Comparison of ENCODE assay signal across 1 cellular context in the genomic region with DNA sequence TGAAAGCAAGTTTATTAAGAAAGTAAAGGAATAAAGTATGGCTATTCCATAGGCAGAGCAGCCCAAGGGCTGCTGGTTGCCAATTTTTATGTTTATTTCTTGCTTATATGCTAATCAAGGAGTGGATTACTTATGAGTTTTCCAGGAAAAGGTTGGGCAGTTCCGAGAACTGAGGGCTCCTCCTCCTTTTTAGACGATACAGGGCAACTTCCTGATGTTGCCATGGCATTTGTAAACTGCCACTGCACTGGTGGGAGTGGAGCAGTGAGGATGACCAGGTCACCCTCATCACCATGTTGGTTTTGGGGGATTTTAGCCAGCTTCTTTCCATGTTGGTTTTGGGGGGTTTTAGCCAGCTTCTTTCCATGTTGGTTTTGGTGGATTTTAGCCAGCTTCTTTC.
A peak's percentile ranks its signal among the peaks of the same experiment; 100 is the strongest.
TF ChIP-seq lines count a peak whose summit lies in the region.

No MANE protein-coding gene starts in this region.

TF ChIP-seq in K562, 482 proteins besides CTCF, POLR2A, EP300 and RAD21 (continues in another document):
- TF ChIP-seq CXXC5 (CRISPR knock-in tag; IDR thresholded peaks at IDR 0.05): 0 out of 2 replicates have a peak, but pooled peaks have one; percentile 16
- no peak for TF ChIP-seq ZNF134 (CRISPR knock-in tag; conservative IDR thresholded peaks at IDR 0.05)
- TF ChIP-seq HCFC1 (IDR thresholded peaks at IDR 0.05; ENCODE audit: low read depth, low read length): no peak
- TF ChIP-seq, protein P1, sequence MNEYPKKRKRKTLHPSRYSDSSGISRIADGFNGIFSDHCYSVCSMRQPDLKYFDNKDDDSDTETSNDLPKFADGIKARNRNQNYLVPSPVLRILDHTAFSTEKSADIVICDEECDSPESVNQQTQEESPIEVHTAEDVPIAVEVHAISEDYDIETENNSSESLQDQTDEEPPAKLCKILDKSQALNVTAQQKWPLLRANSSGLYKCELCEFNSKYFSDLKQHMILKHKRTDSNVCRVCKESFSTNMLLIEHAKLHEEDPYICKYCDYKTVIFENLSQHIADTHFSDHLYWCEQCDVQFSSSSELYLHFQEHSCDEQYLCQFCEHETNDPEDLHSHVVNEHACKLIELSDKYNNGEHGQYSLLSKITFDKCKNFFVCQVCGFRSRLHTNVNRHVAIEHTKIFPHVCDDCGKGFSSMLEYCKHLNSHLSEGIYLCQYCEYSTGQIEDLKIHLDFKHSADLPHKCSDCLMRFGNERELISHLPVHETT (CRISPR knock-in tag; conservative IDR thresholded peaks at IDR 0.05 in 1 of 2, IDR thresholded peaks at IDR 0.05 in 1 of 2): peak in 1 of 2 experiments; percentile 61; a peak in 1 of 4 replicates
- TF ChIP-seq, protein P2, sequence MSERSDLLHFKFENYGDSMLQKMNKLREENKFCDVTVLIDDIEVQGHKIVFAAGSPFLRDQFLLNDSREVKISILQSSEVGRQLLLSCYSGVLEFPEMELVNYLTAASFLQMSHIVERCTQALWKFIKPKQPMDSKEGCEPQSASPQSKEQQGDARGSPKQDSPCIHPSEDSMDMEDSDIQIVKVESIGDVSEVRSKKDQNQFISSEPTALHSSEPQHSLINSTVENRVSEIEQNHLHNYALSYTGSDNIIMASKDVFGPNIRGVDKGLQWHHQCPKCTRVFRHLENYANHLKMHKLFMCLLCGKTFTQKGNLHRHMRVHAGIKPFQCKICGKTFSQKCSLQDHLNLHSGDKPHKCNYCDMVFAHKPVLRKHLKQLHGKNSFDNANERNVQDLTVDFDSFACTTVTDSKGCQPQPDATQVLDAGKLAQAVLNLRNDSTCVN (CRISPR knock-in tag; IDR thresholded peaks at IDR 0.05): no peak
- no peak for TF ChIP-seq MCM2 (IDR thresholded peaks at IDR 0.05; ENCODE audit: low read depth)
- no peak for TF ChIP-seq ZNF707 (CRISPR knock-in tag; conservative IDR thresholded peaks at IDR 0.05)
- no peak for TF ChIP-seq ZNF445 (CRISPR knock-in tag; IDR thresholded peaks at IDR 0.05; ENCODE audit: low read depth)
- no peak for TF ChIP-seq ETV5 (CRISPR knock-in tag; IDR thresholded peaks at IDR 0.05; ENCODE audit: low read depth)
- TF ChIP-seq EGR1 (conservative IDR thresholded peaks at IDR 0.05): no peak
- TF ChIP-seq CHCHD3 (CRISPR knock-in tag; IDR thresholded peaks at IDR 0.05): no peak
- no peak for TF ChIP-seq JUNB (CRISPR knock-in tag; conservative IDR thresholded peaks at IDR 0.05)
- TF ChIP-seq CC2D1A (IDR thresholded peaks at IDR 0.05): peak; percentile 87; the same call in 1 of the 2 replicates
- peak; percentile 48 for TF ChIP-seq DPF2 (IDR thresholded peaks at IDR 0.05)
- TF ChIP-seq TBL1XR1 (IDR thresholded peaks at IDR 0.05; ENCODE audit: low read length in 2 of 2): no peak
- no peak for TF ChIP-seq ZC3H11A (IDR thresholded peaks at IDR 0.05; ENCODE audit: low read depth, low read length)
- no peak for TF ChIP-seq L3MBTL2 (IDR thresholded peaks at IDR 0.05)
- TF ChIP-seq, protein P3, sequence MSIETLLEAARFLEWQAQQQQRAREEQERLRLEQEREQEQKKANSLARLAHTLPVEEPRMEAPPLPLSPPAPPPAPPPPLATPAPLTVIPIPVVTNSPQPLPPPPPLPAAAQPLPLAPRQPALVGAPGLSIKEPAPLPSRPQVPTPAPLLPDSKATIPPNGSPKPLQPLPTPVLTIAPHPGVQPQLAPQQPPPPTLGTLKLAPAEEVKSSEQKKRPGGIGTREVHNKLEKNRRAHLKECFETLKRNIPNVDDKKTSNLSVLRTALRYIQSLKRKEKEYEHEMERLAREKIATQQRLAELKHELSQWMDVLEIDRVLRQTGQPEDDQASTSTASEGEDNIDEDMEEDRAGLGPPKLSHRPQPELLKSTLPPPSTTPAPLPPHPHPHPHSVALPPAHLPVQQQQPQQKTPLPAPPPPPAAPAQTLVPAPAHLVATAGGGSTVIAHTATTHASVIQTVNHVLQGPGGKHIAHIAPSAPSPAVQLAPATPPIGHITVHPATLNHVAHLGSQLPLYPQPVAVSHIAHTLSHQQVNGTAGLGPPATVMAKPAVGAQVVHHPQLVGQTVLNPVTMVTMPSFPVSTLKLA (conservative IDR thresholded peaks at IDR 0.05): 0 out of 4 replicates have a peak, but pooled peaks of 1 of the 2 experiments have one; percentile 19
- TF ChIP-seq BDP1 (IDR thresholded peaks at IDR 0.05; ENCODE audit: insufficient read depth, insufficient read length): no peak
- TF ChIP-seq RFX1 (IDR thresholded peaks at IDR 0.05): peak; percentile 42
- TF ChIP-seq, protein P4, sequence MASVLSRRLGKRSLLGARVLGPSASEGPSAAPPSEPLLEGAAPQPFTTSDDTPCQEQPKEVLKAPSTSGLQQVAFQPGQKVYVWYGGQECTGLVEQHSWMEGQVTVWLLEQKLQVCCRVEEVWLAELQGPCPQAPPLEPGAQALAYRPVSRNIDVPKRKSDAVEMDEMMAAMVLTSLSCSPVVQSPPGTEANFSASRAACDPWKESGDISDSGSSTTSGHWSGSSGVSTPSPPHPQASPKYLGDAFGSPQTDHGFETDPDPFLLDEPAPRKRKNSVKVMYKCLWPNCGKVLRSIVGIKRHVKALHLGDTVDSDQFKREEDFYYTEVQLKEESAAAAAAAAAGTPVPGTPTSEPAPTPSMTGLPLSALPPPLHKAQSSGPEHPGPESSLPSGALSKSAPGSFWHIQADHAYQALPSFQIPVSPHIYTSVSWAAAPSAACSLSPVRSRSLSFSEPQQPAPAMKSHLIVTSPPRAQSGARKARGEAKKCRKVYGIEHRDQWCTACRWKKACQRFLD (CRISPR knock-in tag; IDR thresholded peaks at IDR 0.05): 0 out of 2 replicates have a peak, but pooled peaks have one; percentile 43
- TF ChIP-seq, protein P5, sequence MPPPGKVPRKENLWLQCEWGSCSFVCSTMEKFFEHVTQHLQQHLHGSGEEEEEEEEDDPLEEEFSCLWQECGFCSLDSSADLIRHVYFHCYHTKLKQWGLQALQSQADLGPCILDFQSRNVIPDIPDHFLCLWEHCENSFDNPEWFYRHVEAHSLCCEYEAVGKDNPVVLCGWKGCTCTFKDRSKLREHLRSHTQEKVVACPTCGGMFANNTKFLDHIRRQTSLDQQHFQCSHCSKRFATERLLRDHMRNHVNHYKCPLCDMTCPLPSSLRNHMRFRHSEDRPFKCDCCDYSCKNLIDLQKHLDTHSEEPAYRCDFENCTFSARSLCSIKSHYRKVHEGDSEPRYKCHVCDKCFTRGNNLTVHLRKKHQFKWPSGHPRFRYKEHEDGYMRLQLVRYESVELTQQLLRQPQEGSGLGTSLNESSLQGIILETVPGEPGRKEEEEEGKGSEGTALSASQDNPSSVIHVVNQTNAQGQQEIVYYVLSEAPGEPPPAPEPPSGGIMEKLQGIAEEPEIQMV (tag; conservative IDR thresholded peaks at IDR 0.05; ENCODE audit: low read depth): no peak
- no peak for TF ChIP-seq SRSF7 (optimal IDR thresholded peaks at IDR 0.05; ENCODE audit: low read depth, low read length)
- no peak for TF ChIP-seq ARHGAP35 (IDR thresholded peaks at IDR 0.05; ENCODE audit: partially characterized antibody)
- no peak for TF ChIP-seq JUN (IDR thresholded peaks at IDR 0.05; ENCODE audit: borderline replicate concordance, low read depth, low read length)
- TF ChIP-seq JUN (CRISPR knock-in tag; IDR thresholded peaks at IDR 0.05; ENCODE audit: borderline replicate concordance): no peak
- no peak for TF ChIP-seq TBP (optimal IDR thresholded peaks at IDR 0.05; ENCODE audit: low read depth, low read length)
- TF ChIP-seq ZNF699 (CRISPR knock-in tag; IDR thresholded peaks at IDR 0.05; ENCODE audit: insufficient replicate concordance): no peak
- no peak for TF ChIP-seq ZNF408 (CRISPR knock-in tag; IDR thresholded peaks at IDR 0.05; ENCODE audit: low read depth)
- TF ChIP-seq, protein P6, sequence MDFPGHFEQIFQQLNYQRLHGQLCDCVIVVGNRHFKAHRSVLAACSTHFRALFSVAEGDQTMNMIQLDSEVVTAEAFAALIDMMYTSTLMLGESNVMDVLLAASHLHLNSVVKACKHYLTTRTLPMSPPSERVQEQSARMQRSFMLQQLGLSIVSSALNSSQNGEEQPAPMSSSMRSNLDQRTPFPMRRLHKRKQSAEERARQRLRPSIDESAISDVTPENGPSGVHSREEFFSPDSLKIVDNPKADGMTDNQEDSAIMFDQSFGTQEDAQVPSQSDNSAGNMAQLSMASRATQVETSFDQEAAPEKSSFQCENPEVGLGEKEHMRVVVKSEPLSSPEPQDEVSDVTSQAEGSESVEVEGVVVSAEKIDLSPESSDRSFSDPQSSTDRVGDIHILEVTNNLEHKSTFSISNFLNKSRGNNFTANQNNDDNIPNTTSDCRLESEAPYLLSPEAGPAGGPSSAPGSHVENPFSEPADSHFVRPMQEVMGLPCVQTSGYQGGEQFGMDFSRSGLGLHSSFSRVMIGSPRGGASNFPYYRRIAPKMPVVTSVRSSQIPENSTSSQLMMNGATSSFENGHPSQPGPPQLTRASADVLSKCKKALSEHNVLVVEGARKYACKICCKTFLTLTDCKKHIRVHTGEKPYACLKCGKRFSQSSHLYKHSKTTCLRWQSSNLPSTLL (IDR thresholded peaks at IDR 0.05): peak; percentile 75
- TF ChIP-seq, protein P7, sequence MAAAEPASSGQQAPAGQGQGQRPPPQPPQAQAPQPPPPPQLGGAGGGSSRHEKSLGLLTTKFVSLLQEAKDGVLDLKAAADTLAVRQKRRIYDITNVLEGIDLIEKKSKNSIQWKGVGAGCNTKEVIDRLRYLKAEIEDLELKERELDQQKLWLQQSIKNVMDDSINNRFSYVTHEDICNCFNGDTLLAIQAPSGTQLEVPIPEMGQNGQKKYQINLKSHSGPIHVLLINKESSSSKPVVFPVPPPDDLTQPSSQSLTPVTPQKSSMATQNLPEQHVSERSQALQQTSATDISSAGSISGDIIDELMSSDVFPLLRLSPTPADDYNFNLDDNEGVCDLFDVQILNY (CRISPR knock-in tag; IDR thresholded peaks at IDR 0.05): no peak
- no peak for TF ChIP-seq MXI1 (IDR thresholded peaks at IDR 0.05; ENCODE audit: low read depth, low read length)
- TF ChIP-seq, protein P8, sequence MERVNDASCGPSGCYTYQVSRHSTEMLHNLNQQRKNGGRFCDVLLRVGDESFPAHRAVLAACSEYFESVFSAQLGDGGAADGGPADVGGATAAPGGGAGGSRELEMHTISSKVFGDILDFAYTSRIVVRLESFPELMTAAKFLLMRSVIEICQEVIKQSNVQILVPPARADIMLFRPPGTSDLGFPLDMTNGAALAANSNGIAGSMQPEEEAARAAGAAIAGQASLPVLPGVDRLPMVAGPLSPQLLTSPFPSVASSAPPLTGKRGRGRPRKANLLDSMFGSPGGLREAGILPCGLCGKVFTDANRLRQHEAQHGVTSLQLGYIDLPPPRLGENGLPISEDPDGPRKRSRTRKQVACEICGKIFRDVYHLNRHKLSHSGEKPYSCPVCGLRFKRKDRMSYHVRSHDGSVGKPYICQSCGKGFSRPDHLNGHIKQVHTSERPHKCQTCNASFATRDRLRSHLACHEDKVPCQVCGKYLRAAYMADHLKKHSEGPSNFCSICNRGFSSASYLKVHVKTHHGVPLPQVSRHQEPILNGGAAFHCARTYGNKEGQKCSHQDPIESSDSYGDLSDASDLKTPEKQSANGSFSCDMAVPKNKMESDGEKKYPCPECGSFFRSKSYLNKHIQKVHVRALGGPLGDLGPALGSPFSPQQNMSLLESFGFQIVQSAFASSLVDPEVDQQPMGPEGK (CRISPR knock-in tag; IDR thresholded peaks at IDR 0.05; ENCODE audit: borderline replicate concordance): no peak
- TF ChIP-seq, protein P9, sequence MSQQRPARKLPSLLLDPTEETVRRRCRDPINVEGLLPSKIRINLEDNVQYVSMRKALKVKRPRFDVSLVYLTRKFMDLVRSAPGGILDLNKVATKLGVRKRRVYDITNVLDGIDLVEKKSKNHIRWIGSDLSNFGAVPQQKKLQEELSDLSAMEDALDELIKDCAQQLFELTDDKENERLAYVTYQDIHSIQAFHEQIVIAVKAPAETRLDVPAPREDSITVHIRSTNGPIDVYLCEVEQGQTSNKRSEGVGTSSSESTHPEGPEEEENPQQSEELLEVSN (IDR thresholded peaks at IDR 0.05; ENCODE audit: borderline replicate concordance in 1 of 2, extremely low read depth in 1 of 2, insufficient read depth in 1 of 2, insufficient read length in 1 of 2, low read depth in 1 of 2, low read length in 1 of 2, poor library complexity in 1 of 2, severe bottlenecking in 1 of 2): no peak
- TF ChIP-seq TRIM28 (IDR thresholded peaks at IDR 0.05): no peak
- TF ChIP-seq ZFX (CRISPR knock-in tag; IDR thresholded peaks at IDR 0.05): no peak
- TF ChIP-seq POLR2AphosphoS2 (IDR thresholded peaks at IDR 0.05; ENCODE audit: low read length): no peak
- TF ChIP-seq, protein P10, sequence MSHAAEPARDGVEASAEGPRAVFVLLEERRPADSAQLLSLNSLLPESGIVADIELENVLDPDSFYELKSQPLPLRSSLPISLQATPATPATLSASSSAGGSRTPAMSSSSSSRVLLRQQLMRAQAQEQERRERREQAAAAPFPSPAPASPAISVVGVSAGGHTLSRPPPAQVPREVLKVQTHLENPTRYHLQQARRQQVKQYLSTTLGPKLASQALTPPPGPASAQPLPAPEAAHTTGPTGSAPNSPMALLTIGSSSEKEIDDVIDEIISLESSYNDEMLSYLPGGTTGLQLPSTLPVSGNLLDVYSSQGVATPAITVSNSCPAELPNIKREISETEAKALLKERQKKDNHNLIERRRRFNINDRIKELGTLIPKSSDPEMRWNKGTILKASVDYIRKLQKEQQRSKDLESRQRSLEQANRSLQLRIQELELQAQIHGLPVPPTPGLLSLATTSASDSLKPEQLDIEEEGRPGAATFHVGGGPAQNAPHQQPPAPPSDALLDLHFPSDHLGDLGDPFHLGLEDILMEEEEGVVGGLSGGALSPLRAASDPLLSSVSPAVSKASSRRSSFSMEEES (CRISPR knock-in tag; IDR thresholded peaks at IDR 0.05): no peak
- no peak for TF ChIP-seq CEBPG (CRISPR knock-in tag; IDR thresholded peaks at IDR 0.05)
- TF ChIP-seq CEBPG (tag; conservative IDR thresholded peaks at IDR 0.05 in 1 of 2, IDR thresholded peaks at IDR 0.05 in 1 of 2): no peak
- TF ChIP-seq ASH1L (IDR thresholded peaks at IDR 0.05; ENCODE audit: borderline replicate concordance, low read depth, partially characterized antibody): no peak
- no peak for TF ChIP-seq ZNF586 (CRISPR knock-in tag; conservative IDR thresholded peaks at IDR 0.05)
- no peak for TF ChIP-seq NFYB (IDR thresholded peaks at IDR 0.05; ENCODE audit: extremely low read depth, insufficient read length)
- no peak for TF ChIP-seq CTBP1 (IDR thresholded peaks at IDR 0.05; ENCODE audit: borderline replicate concordance)
- TF ChIP-seq STAT5A (IDR thresholded peaks at IDR 0.05; ENCODE audit: borderline replicate concordance, low read length): peak; percentile 95
- 0 out of 2 replicates have a peak, but pooled peaks have one; percentile 8 for TF ChIP-seq NCOR1 (IDR thresholded peaks at IDR 0.05)
- TF ChIP-seq EZH2 (IDR thresholded peaks at IDR 0.05; ENCODE audit: borderline replicate concordance, low read depth, low read length): no peak
- 0 out of 2 replicates have a peak, but pooled peaks have one; percentile 17 for TF ChIP-seq SMAD4 (CRISPR knock-in tag; conservative IDR thresholded peaks at IDR 0.05)
